In the genomic region with DNA sequence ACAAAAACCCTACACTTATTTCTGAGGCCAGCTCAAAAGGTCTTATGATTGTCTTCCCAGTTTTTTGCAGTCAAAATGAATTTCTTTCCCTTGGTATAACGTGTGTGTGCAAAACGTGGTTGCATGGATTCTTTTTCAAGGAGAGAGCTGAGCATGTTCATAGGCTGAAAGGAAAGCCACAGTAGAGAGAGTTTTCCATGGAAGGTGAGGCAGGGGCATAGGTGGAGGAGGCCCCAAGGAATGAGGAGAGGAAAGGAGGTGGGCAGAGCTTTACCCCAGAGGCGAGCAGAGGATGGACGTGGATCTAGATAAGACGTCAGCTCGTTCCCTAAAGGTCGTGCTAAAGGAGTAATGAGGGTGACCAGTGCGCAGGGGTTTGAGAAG, we compare ENCODE assay signal across 1 cellular context.
TF ChIP-seq lines count a peak whose summit lies in the region.

No MANE protein-coding gene starts in this region.

TF ChIP-seq in H1, 55 proteins besides CTCF, POLR2A, EP300 and RAD21:
- peak; percentile 62 for TF ChIP-seq TAF7 (optimal IDR thresholded peaks at IDR 0.05; ENCODE audit: borderline replicate concordance, low read depth, low read length)
- no peak for TF ChIP-seq GABPA (IDR thresholded peaks at IDR 0.05; ENCODE audit: borderline replicate concordance, insufficient read depth, low read length)
TF ChIP-seq in H1: peak in this region for 1.
